Comparison of ENCODE assay signal across 1 cellular context in genomic region chr17:16516594-16517018, GRCh38.
TF ChIP-seq lines count a peak whose summit lies in the region.

No MANE protein-coding gene starts in this region.

TF ChIP-seq in HCT116, 20 proteins besides CTCF, POLR2A, EP300 and RAD21 (continued from another document):
- no peak for TF ChIP-seq REST (IDR thresholded peaks at IDR 0.05; ENCODE audit: low read depth)
- no peak for TF ChIP-seq EZH2 (IDR thresholded peaks at IDR 0.05)
- no peak for TF ChIP-seq ELF1 (IDR thresholded peaks at IDR 0.05; ENCODE audit: borderline replicate concordance, low read depth)
- no peak for TF ChIP-seq ZNF274 (IDR thresholded peaks at IDR 0.05; ENCODE audit: low read depth, low read length)
